In the genomic region with DNA sequence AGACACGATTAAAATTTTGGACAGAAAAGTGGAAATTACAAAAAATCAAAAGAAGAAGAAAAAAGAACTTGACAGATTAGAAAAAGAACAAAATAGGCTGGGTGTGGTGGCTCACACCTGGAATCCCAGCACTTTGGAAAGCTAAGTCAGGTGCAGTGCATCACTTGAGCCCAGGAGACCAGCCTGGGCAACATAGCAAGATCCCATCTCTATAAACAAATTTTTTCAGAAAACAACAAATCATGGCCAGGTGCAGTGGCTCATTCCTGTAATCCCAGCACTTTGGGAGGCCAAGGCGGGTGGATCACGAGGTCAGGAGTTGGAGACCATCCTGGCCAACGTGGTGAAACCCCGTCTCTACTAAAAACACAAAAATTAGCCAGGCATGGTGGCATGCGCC, we compare ENCODE assay signal across 8 cellular contexts. TPM values are rescaled to one million over a fixed set of nuclear protein-coding genes. Genes with fewer than 3 reads are reported as not detected.
DNase-seq lines count a peak whose midpoint lies in the region; ATAC-seq, FAIRE-seq and TF ChIP-seq lines count a peak whose summit lies in the region.
"Not testable (repeated sequence)": the region's sequence is repeated elsewhere in the genome, so short reads cannot be mapped to it uniquely, and the experiment has no call there.

No MANE protein-coding gene starts in this region.

- not testable (repeated sequence) for H2AK5ac ChIP-seq in trophoblast cell (ENCODE audit: low read length)

- CTCF ChIA-PET in K562 (lab: Yijun Ruan, JAX; ENCODE audit: low intra/inter-chr PET ratio); HepG2 (lab: Yijun Ruan, JAX; ENCODE audit: low intra/inter-chr PET ratio, low total read pairs): not testable (repeated sequence)

- not testable (repeated sequence) for H3K14ac ChIP-seq in trophoblast cell (ENCODE audit: low read length)

- not testable (repeated sequence) for H2BK12ac ChIP-seq in trophoblast cell (ENCODE audit: low read length)

- H4K91ac ChIP-seq in trophoblast cell (ENCODE audit: low read depth, low read length) = not testable (repeated sequence)

- in situ Hi-C loops in K562 (cut with MboI); HepG2 (cut with HindIII; ENCODE audit: extremely low pct_ligation_motif_present, low pct_unique_long_range_greater_than_20kb): not testable (repeated sequence)

- not testable (repeated sequence) for TF ChIP-seq CTCF in K562 (IDR thresholded peaks at IDR 0.05 in 2 of 3, conservative IDR thresholded peaks at IDR 0.05 in 1 of 3; ENCODE audit: insufficient read depth in 2 of 3, low read depth in 1 of 3, low read length in 3 of 3); HepG2 (CRISPR knock-in tag; IDR thresholded peaks at IDR 0.05); nephron progenitor cell (IDR thresholded peaks at IDR 0.05)

- H3K27ac Mint-ChIP-seq in CD4-positive, CD25-positive, alpha-beta regulatory T cell = peak overlapping the region in 2 of 3 donors; percentile 19 to 67
- H3K27ac Mint-ChIP-seq in T-helper 17 cell = peak overlapping the region; percentile 89
- H3K27ac Mint-ChIP-seq in nephron progenitor cell = peak overlapping the region; percentile 1
- H3K27ac Mint-ChIP-seq in stimulated activated effector memory CD8-positive, alpha-beta T cell treated with anti-CD3 and anti-CD28 coated beads, Interleukin-12 subunit alpha, Interleukin-12 subunit beta, amount 100 ng/mL, for 72 hours = peak overlapping the region; percentile 3

- not testable (repeated sequence) for H4K8ac ChIP-seq in trophoblast cell (ENCODE audit: low read depth, low read length)

- not testable (repeated sequence) for H3K27me3 Mint-ChIP-seq in CD4-positive, CD25-positive, alpha-beta regulatory T cell; T-helper 17 cell; nephron progenitor cell (ENCODE audit: low read depth, poor library complexity)

- not testable (repeated sequence) for H3K79me1 ChIP-seq in trophoblast cell (ENCODE audit: low read length)

- not testable (repeated sequence) for H3K4me3 ChIP-seq in CD4-positive, CD25-positive, alpha-beta regulatory T cell (ENCODE audit: low read depth, low read length); K562; HepG2 (replicated peaks in 1 of 3; ENCODE audit: insufficient read depth in 1 of 3, low read depth in 2 of 3, low read length in 3 of 3); trophoblast cell (ENCODE audit: low read depth, low read length)

- not testable (repeated sequence) for H3K23ac ChIP-seq in trophoblast cell (ENCODE audit: low read length)

- whole genome bisulfite sequencing in K562 (ENCODE audit: insufficient coverage, low coverage, missing lambda C conversion rate) = 86% methylated on average over 6 of the region's 6 CpGs
- WGBS in HepG2 (ENCODE audit: low lambda C conversion rate) = 96% methylated on average over 6 of the region's 6 CpGs
- WGBS in trophoblast cell (ENCODE audit: extremely low coverage, insufficient coverage, insufficient read length) = no CpG with 5 or more reads among the region's 6 CpGs

- DNase-seq in CD4-positive, CD25-positive, alpha-beta regulatory T cell; T-helper 17 cell; K562 (ENCODE audit: extremely low read depth in 1 of 4, low spot score in 3 of 4); HepG2 (ENCODE audit: low spot score); nephron progenitor cell; trophoblast cell; stimulated activated effector memory CD8-positive, alpha-beta T cell treated with anti-CD3 and anti-CD28 coated beads, Interleukin-12 subunit alpha, Interleukin-12 subunit beta, amount 100 ng/mL, for 72 hours (ENCODE audit: low spot score in 2 of 2): not testable (repeated sequence)
- peak; percentile 13 for DNase-seq in activated CD8-positive, alpha-beta memory T cell treated with anti-CD3 and anti-CD28 coated beads for 24 hours

- not testable (repeated sequence) for H3K36me3 Mint-ChIP-seq in CD4-positive, CD25-positive, alpha-beta regulatory T cell; T-helper 17 cell (ENCODE audit: low read depth); stimulated activated effector memory CD8-positive, alpha-beta T cell treated with anti-CD3 and anti-CD28 coated beads, Interleukin-12 subunit alpha, Interleukin-12 subunit beta, amount 100 ng/mL, for 72 hours
- H3K36me3 Mint-ChIP-seq in nephron progenitor cell (ENCODE audit: low read depth) = peaks cover 49% of the 10 kb centered on the region

- H3K27me3 ChIP-seq in CD4-positive, CD25-positive, alpha-beta regulatory T cell (ENCODE audit: control insufficient read depth, insufficient read depth, low read length); K562 (ENCODE audit: control insufficient read depth in 2 of 2, insufficient read depth in 2 of 2, low read length in 2 of 2); HepG2 (ENCODE audit: control insufficient read depth in 1 of 2, insufficient read depth in 2 of 2, low read length in 2 of 2); trophoblast cell (ENCODE audit: insufficient read depth, low read length): not testable (repeated sequence)

- peaks cover 99% of the 10 kb centered on the region for H3K79me2 ChIP-seq in K562 (ENCODE audit: control insufficient read depth, insufficient read depth, low read length)
- H3K79me2 ChIP-seq in HepG2 (ENCODE audit: insufficient read depth, low read length) = peaks cover 95% of the 10 kb centered on the region
- H3K79me2 ChIP-seq in trophoblast cell (ENCODE audit: control insufficient read depth, insufficient read depth, low read length, poor library complexity) = peaks cover 24% of the 10 kb centered on the region

- not testable (repeated sequence) for TF ChIP-seq RAD21 in K562 (CRISPR knock-in tag; conservative IDR thresholded peaks at IDR 0.05 in 1 of 2, IDR thresholded peaks at IDR 0.05 in 1 of 2); HepG2 (CRISPR knock-in tag; IDR thresholded peaks at IDR 0.05)

- POLR2A ChIA-PET in K562 (lab: Yijun Ruan, JAX); HepG2 (lab: Yijun Ruan, JAX): not testable (repeated sequence)

- H3K4ac ChIP-seq in trophoblast cell (ENCODE audit: low read depth, low read length) = peak overlapping the region; percentile 19

- H4K20me1 ChIP-seq in K562 (replicated peaks; ENCODE audit: control insufficient read depth, insufficient read depth, low read length) (peaks cover 44% of the 10 kb centered on the region), HepG2 (ENCODE audit: insufficient read depth, low read length) (peaks cover 38% of the 10 kb centered on the region; the same call in 1 of the 2 replicates)

- ATAC-seq in CD4-positive, CD25-positive, alpha-beta regulatory T cell (ENCODE audit: low read depth in 2 of 2); T-helper 17 cell; K562; HepG2; stimulated activated effector memory CD8-positive, alpha-beta T cell treated with anti-CD3 and anti-CD28 coated beads, Interleukin-12 subunit alpha, Interleukin-12 subunit beta, amount 100 ng/mL, for 72 hours: not testable (repeated sequence)

- not testable (repeated sequence) for FAIRE-seq in K562 (lab: Jason Lieb, UNC); HepG2 (lab: Jason Lieb, UNC)

- not testable (repeated sequence) for TF ChIP-seq POLR2A in K562 (conservative IDR thresholded peaks at IDR 0.05); HepG2 (IDR thresholded peaks at IDR 0.05; ENCODE audit: insufficient read depth in 1 of 2, low read depth in 2 of 2, low read length in 2 of 2)

- H3K4me3 Mint-ChIP-seq in CD4-positive, CD25-positive, alpha-beta regulatory T cell = peak overlapping the region in 1 of 4 donors; percentile 43
- not testable (repeated sequence) for H3K4me3 Mint-ChIP-seq in T-helper 17 cell; nephron progenitor cell; stimulated activated effector memory CD8-positive, alpha-beta T cell treated with anti-CD3 and anti-CD28 coated beads, Interleukin-12 subunit alpha, Interleukin-12 subunit beta, amount 100 ng/mL, for 72 hours

- H3K36me3 ChIP-seq in CD4-positive, CD25-positive, alpha-beta regulatory T cell (ENCODE audit: control insufficient read depth, insufficient read depth, low read length); K562 (ENCODE audit: control insufficient read depth, insufficient read depth, low read length); HepG2 (replicated peaks in 1 of 2; ENCODE audit: control insufficient read depth in 1 of 2, insufficient read depth in 2 of 2, low read length in 2 of 2); trophoblast cell (ENCODE audit: control insufficient read depth in 1 of 2, insufficient read depth in 2 of 2, low read length in 2 of 2): not testable (repeated sequence)

- H3K18ac ChIP-seq in trophoblast cell (ENCODE audit: low read length) = not testable (repeated sequence)

- H2BK5ac ChIP-seq in trophoblast cell (ENCODE audit: low read depth, low read length, poor library complexity) = not testable (repeated sequence)

- peaks cover 31 to 87% (median 55%) of the 10 kb centered on the region in 4 donors for H3K4me1 Mint-ChIP-seq in CD4-positive, CD25-positive, alpha-beta regulatory T cell
- H3K4me1 Mint-ChIP-seq in T-helper 17 cell (peaks cover 54% of the 10 kb centered on the region), nephron progenitor cell (peaks cover 57% of the 10 kb centered on the region)
- H3K4me1 Mint-ChIP-seq in stimulated activated effector memory CD8-positive, alpha-beta T cell treated with anti-CD3 and anti-CD28 coated beads, Interleukin-12 subunit alpha, Interleukin-12 subunit beta, amount 100 ng/mL, for 72 hours = peaks cover 88% of the 10 kb centered on the region

- not testable (repeated sequence) for H2BK120ac ChIP-seq in trophoblast cell (ENCODE audit: insufficient read depth, low read length, poor library complexity)

- H3K27ac ChIP-seq in CD4-positive, CD25-positive, alpha-beta regulatory T cell (ENCODE audit: insufficient read depth, low read length, poor library complexity, severe bottlenecking); K562 (ENCODE audit: extremely low read depth, low read depth, low read length); HepG2 (ENCODE audit: extremely low read length, insufficient read depth, low read length); trophoblast cell (ENCODE audit: low read depth, low read length): not testable (repeated sequence)

- BruUV-seq in K562 (replicated peaks; lab: Mats Ljungman, UMichigan); HepG2 (replicated peaks; lab: Mats Ljungman, UMichigan): not testable (repeated sequence)

- not testable (repeated sequence) for H3K9me3 Mint-ChIP-seq in CD4-positive, CD25-positive, alpha-beta regulatory T cell; stimulated activated effector memory CD8-positive, alpha-beta T cell treated with anti-CD3 and anti-CD28 coated beads, Interleukin-12 subunit alpha, Interleukin-12 subunit beta, amount 100 ng/mL, for 72 hours
- peaks cover 43% of the 10 kb centered on the region for H3K9me3 Mint-ChIP-seq in nephron progenitor cell

- not testable (repeated sequence) for H2AFZ ChIP-seq in K562 (ENCODE audit: low read depth, low read length); HepG2 (ENCODE audit: low read length); trophoblast cell (ENCODE audit: insufficient read depth, low read length, poor library complexity)

- TF ChIP-seq EP300 in K562 (IDR thresholded peaks at IDR 0.05; ENCODE audit: low read length); HepG2 (IDR thresholded peaks at IDR 0.05; ENCODE audit: low read depth in 2 of 2, low read length in 2 of 2); HepG2 (CRISPR knock-in tag; IDR thresholded peaks at IDR 0.05; ENCODE audit: borderline replicate concordance): not testable (repeated sequence)

- not testable (repeated sequence) for H3K4me2 ChIP-seq in K562 (ENCODE audit: insufficient read depth, low read length); HepG2 (ENCODE audit: low read depth, low read length); trophoblast cell (ENCODE audit: low read length)

- H3K9me1 ChIP-seq in K562 (ENCODE audit: control insufficient read depth, insufficient read depth, low read length) = peaks cover 11% of the 10 kb centered on the region

- not testable (repeated sequence) for H3K9me3 ChIP-seq in CD4-positive, CD25-positive, alpha-beta regulatory T cell (ENCODE audit: control insufficient read depth in 2 of 2, low read length in 2 of 2); T-helper 17 cell (ENCODE audit: control insufficient read depth, low read length, poor library complexity, severe bottlenecking); K562 (replicated peaks; ENCODE audit: control insufficient read depth, insufficient read depth, low read depth, low read length); HepG2 (ENCODE audit: low read length); trophoblast cell (ENCODE audit: insufficient read depth, low read depth, low read length)

- H3K4me1 ChIP-seq in CD4-positive, CD25-positive, alpha-beta regulatory T cell (ENCODE audit: control insufficient read depth, insufficient read depth, low read length, poor library complexity, severe bottlenecking) = peaks cover 33% of the 10 kb centered on the region
- H3K4me1 ChIP-seq in K562 (replicated peaks in 1 of 2; ENCODE audit: control insufficient read depth in 2 of 2, insufficient read depth in 2 of 2, low read length in 2 of 2) (peaks cover 19 to 50% of the 10 kb centered on the region in 2 experiments), trophoblast cell (ENCODE audit: control insufficient read depth in 1 of 2, insufficient read depth in 2 of 2, low read length in 2 of 2) (peaks cover 24 to 29% of the 10 kb centered on the region in 2 experiments)
- H3K4me1 ChIP-seq in HepG2 (ENCODE audit: insufficient read depth, low read length) = not testable (repeated sequence)

- H3K9ac ChIP-seq in K562 (ENCODE audit: insufficient read depth in 1 of 2, low read depth in 2 of 2, low read length in 2 of 2); HepG2 (ENCODE audit: insufficient read depth, low read depth, low read length); trophoblast cell (ENCODE audit: low read length): not testable (repeated sequence)

- not testable (repeated sequence) for H4K12ac ChIP-seq in trophoblast cell (ENCODE audit: low read depth, low read length)

- intact Hi-C loops in K562 (cut with micrococcal nuclease); HepG2 (cut with micrococcal nuclease; ENCODE audit: unreplicated experiment): not testable (repeated sequence)

RNA-seq across cellular contexts. Expression of a gene that starts 15.0 kb away (rescaled TPM):
- 31.6 TPM for total RNA-seq in CD4-positive, CD25-positive, alpha-beta regulatory T cell
- 1 to 10 TPM in 3 of 4 donors, under 1 TPM in 1; 0.67 to 2.2 (median 1.8) TPM for polyA plus RNA-seq in CD4-positive, CD25-positive, alpha-beta regulatory T cell
- total RNA-seq in T-helper 17 cell = 10 to 100 TPM; 32.6 to 39.3 TPM
- 40.9 and 68.9 TPM in 2 replicates for total RNA-seq in K562 (2011; cell fraction: chromatin; rRNA removed; ENCODE audit: low replicate concordance)
- 21.5 and 22.4 TPM in 2 replicates for total RNA-seq in K562 (2011; cell fraction: nucleolus; rRNA removed)
- 36.1 and 42.5 TPM in 2 replicates for total RNA-seq in K562 (2011; cell fraction: nucleoplasm; rRNA removed)
- total RNA-seq in K562 (2014; rRNA removed) = 18.1 and 23.4 TPM in 2 replicates
- total RNA-seq in K562 (2014; rRNA removed; fragmentation: Illumina TruSeq; extraction: Trizol) = 14.3 TPM in 2 replicates
- 13.9 and 15.7 TPM in 2 replicates for total RNA-seq in K562 (2015; rRNA removed; fragmentation: Illumina TruSeq; extraction: Trizol)
- 28.8 and 32.8 TPM in 2 replicates for total RNA-seq in K562 (2021)
- 6.3 and 6.9 TPM in 2 replicates for polyA plus RNA-seq in K562 (2011; rRNA removed)
- polyA plus RNA-seq in K562 (2011; cell fraction: cytosol; rRNA removed) = 6.3 and 8.3 TPM in 2 replicates
- 15.6 and 19.6 TPM in 2 replicates for polyA plus RNA-seq in K562 (2011; cell fraction: nucleus; rRNA removed)
- polyA plus RNA-seq in K562 (2012) = 10.6 and 11.9 TPM in 2 replicates
- polyA plus RNA-seq in K562 (2014; fragmentation: Illumina TruSeq; extraction: Trizol) = 14.9 and 19.7 TPM in 2 replicates
- polyA plus RNA-seq in K562 (2014; fragmentation: Nextera tagmentation; extraction: Ambion mirVana) = 1 to 10 TPM; 1.5 to 1.6 TPM
- 10.0 and 11.3 TPM in 2 replicates for polyA plus RNA-seq in K562 (2014; rRNA removed)
- polyA minus RNA-seq in K562 (2011; rRNA and poly(A)+ RNA removed) = 14.1 and 20.0 TPM in 2 replicates
- 42.2 and 76.3 TPM in 2 replicates for polyA minus RNA-seq in K562 (2011; cell fraction: cytosol; rRNA and poly(A)+ RNA removed)
- 11.4 and 23.5 TPM in 2 replicates for polyA minus RNA-seq in K562 (2011; cell fraction: nucleus; rRNA and poly(A)+ RNA removed)
- 10.2 and 12.4 TPM in 2 replicates for total RNA-seq in HepG2 (2016; rRNA removed; fragmentation: Illumina TruSeq; extraction: Trizol)
- total RNA-seq in HepG2 (2016; cell fraction: cytosol; rRNA removed; fragmentation: Illumina TruSeq; extraction: Trizol; ENCODE audit: low read depth) = 177 and 181 TPM in 2 replicates
- 8.9 and 16.6 TPM in 2 replicates for total RNA-seq in HepG2 (2016; cell fraction: insoluble cytoplasmic fraction; rRNA removed; fragmentation: Illumina TruSeq; extraction: Trizol)
- 41.6 and 42.6 TPM in 2 replicates for total RNA-seq in HepG2 (2016; cell fraction: membrane; rRNA removed; fragmentation: Illumina TruSeq; extraction: Trizol)
- 13.3 and 18.1 TPM in 2 replicates for total RNA-seq in HepG2 (2016; cell fraction: nucleus; rRNA removed; fragmentation: Illumina TruSeq; extraction: Trizol)
- 3.8 and 4.1 TPM in 2 replicates for polyA plus RNA-seq in HepG2 (2011; rRNA removed)
- polyA plus RNA-seq in HepG2 (2011; cell fraction: cytosol; rRNA removed) = 4.6 and 6.9 TPM in 2 replicates
- polyA plus RNA-seq in HepG2 (2011; cell fraction: nucleus; rRNA removed) = 5.7 and 6.6 TPM in 2 replicates
- polyA plus RNA-seq in HepG2 (2012) = 6.8 and 8.3 TPM in 2 replicates
- polyA plus RNA-seq in HepG2 (2016; cell fraction: cytosol; fragmentation: Illumina TruSeq; extraction: Trizol; ENCODE audit: low read depth) = 0.67 and 0.97 TPM in 2 replicates
- 8.6 and 9.1 TPM in 2 replicates for polyA plus RNA-seq in HepG2 (2016; cell fraction: insoluble cytoplasmic fraction; fragmentation: Illumina TruSeq; extraction: Trizol; ENCODE audit: low read depth)
- 2.4 and 2.5 TPM in 2 replicates for polyA plus RNA-seq in HepG2 (2016; cell fraction: membrane; fragmentation: Illumina TruSeq; extraction: Trizol; ENCODE audit: low read depth)
- 13.6 and 16.2 TPM in 2 replicates for polyA plus RNA-seq in HepG2 (2016; cell fraction: nucleus; fragmentation: Illumina TruSeq; extraction: Trizol; ENCODE audit: insufficient read depth, low read depth)
- polyA minus RNA-seq in HepG2 (2011; rRNA and poly(A)+ RNA removed; ENCODE audit: low replicate concordance) = 13.5 and 58.6 TPM in 2 replicates
- 18.0 and 25.6 TPM in 2 replicates for polyA minus RNA-seq in HepG2 (2011; cell fraction: cytosol; rRNA and poly(A)+ RNA removed)
- polyA minus RNA-seq in HepG2 (2011; cell fraction: nucleus; rRNA and poly(A)+ RNA removed) = 10.9 and 12.2 TPM in 2 replicates
- polyA plus RNA-seq in trophoblast cell (2013) = 19.7 and 20.9 TPM in 2 replicates

Comparison
In these comparisons a context has a peak if more than half of its experiments do, and no peak if none do; other contexts are left out.
1. H3K27ac Mint-ChIP-seq: peak in every context shown above with its lines; median percentile 89 in T-helper 17 cell; 43 in CD4-positive, CD25-positive, alpha-beta regulatory T cell; 3 in stimulated activated effector memory CD8-positive, alpha-beta T cell treated with anti-CD3 and anti-CD28 coated beads, Interleukin-12 subunit alpha, Interleukin-12 subunit beta, amount 100 ng/mL, for 72 hours; 1 in nephron progenitor cell.